8 cellular contexts compared by ENCODE assay signal in the genomic region with DNA sequence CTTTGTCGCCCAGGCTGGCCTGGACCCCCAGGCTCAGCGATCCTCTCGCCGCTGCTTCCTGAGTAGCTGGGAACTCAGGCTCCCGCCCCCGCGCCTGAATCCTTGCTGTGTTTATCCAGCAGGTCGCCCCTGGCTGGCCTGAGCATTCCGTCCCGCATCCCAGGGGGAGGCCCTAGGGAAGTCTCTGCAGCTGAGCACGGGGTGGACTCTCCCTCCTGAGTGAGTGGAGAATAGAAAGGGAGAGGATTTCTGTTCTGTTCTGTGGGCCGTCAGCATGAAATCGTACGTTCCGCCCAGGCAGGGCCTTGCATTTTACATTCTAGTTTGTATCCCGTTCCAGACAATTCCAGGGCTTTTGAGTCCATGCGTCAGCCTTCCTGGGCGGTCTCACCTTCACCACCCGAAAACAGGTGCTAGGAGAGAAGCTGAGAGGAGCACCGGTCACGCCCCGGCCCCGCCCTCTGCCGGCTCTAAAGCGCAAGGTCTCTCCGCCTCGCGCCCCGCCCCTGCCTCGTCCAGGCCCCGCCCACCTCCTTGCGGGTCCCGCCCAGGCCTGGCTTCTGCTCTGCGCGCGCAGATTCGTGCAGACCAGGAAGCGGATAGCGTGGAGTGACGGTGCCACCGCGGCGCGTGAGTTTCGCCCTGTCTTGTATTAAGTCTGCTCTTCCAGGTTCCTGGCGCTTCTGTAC. TPM values are rescaled to one million over a fixed set of nuclear protein-coding genes. Genes with fewer than 3 reads are reported as not detected.
DNase-seq lines count a peak whose midpoint lies in the region; ATAC-seq and FAIRE-seq lines count a peak whose summit lies in the region.

A gene (plus strand): TSS at position 586 of the 689 bp plus-strand sequence. CDS start 15,285 bp downstream, outside the sequence.

- H3K27ac ChIP-seq in Karpas-422 (ENCODE audit: low read length): no peak within 1 kb of the TSS

- peak within 1 kb of the TSS; percentile 90 for H3K9ac ChIP-seq in Karpas-422 (ENCODE audit: low read length)

- H3K4me3 Mint-ChIP-seq in activated T-helper 17 cell treated with anti-CD3 and anti-CD28 coated beads, Interleukin-2, amount 50 U/mL, for 72 hours: peak within 1 kb of the TSS; percentile 93
- peak within 1 kb of the TSS; percentile 98 for H3K4me3 Mint-ChIP-seq in natural killer cell treated with Interleukin-12 subunit alpha and Interleukin-12 subunit beta and Interleukin-15 and Interleukin-18, amount 100 ng/mL, for 72 hours

- H3K4me1 Mint-ChIP-seq in activated T-helper 17 cell treated with anti-CD3 and anti-CD28 coated beads, Interleukin-2, amount 50 U/mL, for 72 hours: peaks cover 10% of the 10 kb centered on the region
- H3K4me1 Mint-ChIP-seq in natural killer cell treated with Interleukin-12 subunit alpha and Interleukin-12 subunit beta and Interleukin-15 and Interleukin-18, amount 100 ng/mL, for 72 hours (ENCODE audit: low read depth in 2 of 2): peaks cover 16 to 19% of the 10 kb centered on the region in 2 donors

- peaks cover 46% of the 10 kb centered on the region for H3K36me3 Mint-ChIP-seq in activated T-helper 17 cell treated with anti-CD3 and anti-CD28 coated beads, Interleukin-2, amount 50 U/mL, for 72 hours (ENCODE audit: low read depth)
- H3K36me3 Mint-ChIP-seq in natural killer cell treated with Interleukin-12 subunit alpha and Interleukin-12 subunit beta and Interleukin-15 and Interleukin-18, amount 100 ng/mL, for 72 hours: peaks cover 23% of the 10 kb centered on the region

- peak within 1 kb of the TSS; percentile 78; the same call in 1 of the 2 replicates for H2AFZ ChIP-seq in Karpas-422 (ENCODE audit: low read length)

- no peaks in the 10 kb centered on the region for H3K9me2 ChIP-seq in Karpas-422 (replicated peaks; ENCODE audit: insufficient read depth, low read length)

- H3K27me3 Mint-ChIP-seq in activated T-helper 17 cell treated with anti-CD3 and anti-CD28 coated beads, Interleukin-2, amount 50 U/mL, for 72 hours: no peaks in the 10 kb centered on the region
- H3K27me3 Mint-ChIP-seq in natural killer cell treated with Interleukin-12 subunit alpha and Interleukin-12 subunit beta and Interleukin-15 and Interleukin-18, amount 100 ng/mL, for 72 hours: no peaks in the 10 kb centered on the region

- H3K4me3 ChIP-seq in Karpas-422 (ENCODE audit: low read length): peak within 1 kb of the TSS; percentile 99

- H3K4me1 ChIP-seq in Karpas-422 (ENCODE audit: low read length): peaks cover 9% of the 10 kb centered on the region

- peaks cover 36% of the 10 kb centered on the region for H3K36me3 ChIP-seq in Karpas-422 (ENCODE audit: insufficient read depth, low read length)

- peaks cover 44% of the 10 kb centered on the region for H3K79me2 ChIP-seq in Karpas-422 (ENCODE audit: low read length)

- peak; percentile 97 for ATAC-seq in GM21825 (IDR thresholded peaks at IDR 0.05; ENCODE audit: unreplicated experiment)
- peak; percentile 99 for ATAC-seq in activated T-helper 17 cell treated with anti-CD3 and anti-CD28 coated beads, Interleukin-2, amount 50 U/mL, for 72 hours (replicated peaks)
- peak; percentile 100 for ATAC-seq in natural killer cell treated with Interleukin-12 subunit alpha and Interleukin-12 subunit beta and Interleukin-15 and Interleukin-18, amount 100 ng/mL, for 72 hours

- DNase-seq in EL (peak; percentile 91), Karpas-422 (peak; percentile 99), RCC 7860 (ENCODE audit: low spot score) (peak; percentile 71), fibroblast of peridontal ligament (ENCODE audit: extremely low read depth) (peak; percentile 78)
- peak; percentile 95 for DNase-seq in natural killer cell treated with Interleukin-12 subunit alpha and Interleukin-12 subunit beta and Interleukin-15 and Interleukin-18, amount 100 ng/mL, for 72 hours (ENCODE audit: low spot score)
- DNase-seq in stimulated activated naive CD4-positive, alpha-beta T cell treated with Interleukin-2 at 50 U/mL for 16 hours (lab: John Stamatoyannopoulos, UW): peak; percentile 92

- no peaks in the 10 kb centered on the region for H4K20me1 ChIP-seq in Karpas-422 (ENCODE audit: insufficient read depth, low read depth, low read length)

- no peak for FAIRE-seq in RCC 7860 (lab: Jason Lieb, UNC)

- no peaks in the 10 kb centered on the region for H3K27me3 ChIP-seq in Karpas-422 (ENCODE audit: low read length)

- H3K9me3 ChIP-seq in Karpas-422 (ENCODE audit: low read length): peaks cover 20% of the 10 kb centered on the region

- no peaks in the 10 kb centered on the region for H3K9me3 Mint-ChIP-seq in activated T-helper 17 cell treated with anti-CD3 and anti-CD28 coated beads, Interleukin-2, amount 50 U/mL, for 72 hours
- no peaks in the 10 kb centered on the region for H3K9me3 Mint-ChIP-seq in natural killer cell treated with Interleukin-12 subunit alpha and Interleukin-12 subunit beta and Interleukin-15 and Interleukin-18, amount 100 ng/mL, for 72 hours

- peak within 1 kb of the TSS; percentile 90 for H3K27ac Mint-ChIP-seq in activated T-helper 17 cell treated with anti-CD3 and anti-CD28 coated beads, Interleukin-2, amount 50 U/mL, for 72 hours
- peak within 1 kb of the TSS; percentile 81 to 93 for H3K27ac Mint-ChIP-seq in natural killer cell treated with Interleukin-12 subunit alpha and Interleukin-12 subunit beta and Interleukin-15 and Interleukin-18, amount 100 ng/mL, for 72 hours

- H3K4me2 ChIP-seq in Karpas-422 (ENCODE audit: low read depth, low read length, poor library complexity, severe bottlenecking): peak within 1 kb of the TSS; percentile 96

RNA-seq across cellular contexts. Expression of the gene that starts here (rescaled TPM):
- 21.8 and 29.6 TPM in 2 replicates for total RNA-seq in Karpas-422 (2014; rRNA removed; shearing (Covaris generic); ENCODE audit: low replicate concordance)
- 10 to 100 TPM; 10.9 to 14.2 TPM for total RNA-seq in activated T-helper 17 cell treated with anti-CD3 and anti-CD28 coated beads, Interleukin-2, amount 50 U/mL, for 72 hours
- 10 to 100 TPM; 10.9 to 15.4 TPM for total RNA-seq in natural killer cell treated with Interleukin-12 subunit alpha and Interleukin-12 subunit beta and Interleukin-15 and Interleukin-18, amount 100 ng/mL, for 72 hours
